1 cellular context compared by ENCODE assay signal in the genomic region with DNA sequence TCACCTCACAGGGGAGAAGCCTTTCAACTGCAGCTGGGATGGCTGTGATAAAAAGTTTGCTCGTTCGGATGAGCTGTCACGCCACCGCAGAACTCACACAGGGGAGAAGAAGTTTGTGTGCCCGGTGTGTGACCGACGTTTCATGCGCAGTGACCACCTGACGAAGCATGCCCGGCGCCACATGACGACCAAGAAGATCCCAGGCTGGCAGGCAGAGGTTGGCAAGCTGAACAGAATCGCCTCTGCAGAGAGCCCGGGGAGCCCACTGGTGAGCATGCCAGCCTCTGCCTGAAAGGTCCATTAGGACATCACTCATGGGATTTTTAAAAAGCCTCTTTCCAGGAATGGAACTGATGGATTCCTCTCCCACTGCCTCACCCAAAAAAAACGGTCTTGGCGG.
TF ChIP-seq lines count a peak whose summit lies in the region.

No MANE protein-coding gene starts in this region.

TF ChIP-seq in K562, 482 proteins besides CTCF, POLR2A, EP300 and RAD21:
- TF ChIP-seq FOXA3 (CRISPR knock-in tag; conservative IDR thresholded peaks at IDR 0.05 in 1 of 2, IDR thresholded peaks at IDR 0.05 in 1 of 2) = no peak
- no peak for TF ChIP-seq ZNF311 (CRISPR knock-in tag; IDR thresholded peaks at IDR 0.05)
- TF ChIP-seq MBD2 (IDR thresholded peaks at IDR 0.05; ENCODE audit: borderline replicate concordance, low read depth) = no peak
- no peak for TF ChIP-seq HMG20A (CRISPR knock-in tag; conservative IDR thresholded peaks at IDR 0.05)
- no peak for TF ChIP-seq ELF2 (CRISPR knock-in tag; IDR thresholded peaks at IDR 0.05)
- TF ChIP-seq RBFOX2 (IDR thresholded peaks at IDR 0.05; ENCODE audit: low read depth, low read length) = 0 out of 2 replicates have a peak, but pooled peaks have one; percentile 18
